14 cellular contexts compared by ENCODE assay signal in genomic region chr4:55549888-55550287, GRCh38. TPM values are rescaled to one million over a fixed set of nuclear protein-coding genes. Genes with fewer than 3 reads are reported as not detected.
DNase-seq lines count a peak whose midpoint lies in the region; ATAC-seq and TF ChIP-seq lines count a peak whose summit lies in the region.
"Had no signal": no experiment of that assay in that cellular context is flagged by ENCODE, and none has a peak within 500 bp of the region (broad histone marks: within the 10 kb centered on the region; RNA-seq: fewer than 3 reads in every experiment).

No MANE protein-coding gene starts in this region.

- H4K20me1 ChIP-seq in hepatocyte (ENCODE audit: insufficient read depth, poor library complexity, severe bottlenecking) = no peaks in the 10 kb centered on the region

- TF ChIP-seq CTCF in AG09309 (IDR thresholded peaks at IDR 0.05; ENCODE audit: control insufficient read depth, insufficient read depth, low read depth, low read length, missing control alignments) (no peak), hepatocyte (IDR thresholded peaks at IDR 0.05; ENCODE audit: poor library complexity) (no peak), sigmoid colon (IDR thresholded peaks at IDR 0.05) (no peak), esophagus muscularis mucosa (IDR thresholded peaks at IDR 0.05) (no peak)

- no peak overlapping the region for H3K4me2 ChIP-seq in hepatocyte

- TF ChIP-seq EP300 in sigmoid colon (IDR thresholded peaks at IDR 0.05) (no peak), esophagus muscularis mucosa (IDR thresholded peaks at IDR 0.05) (no peak)

- intact Hi-C loops in sigmoid colon (cut with DNase I) = loop anchor here (5.0 to 10.0 kb wide), 3 partner anchors 105 to 397 kb away; partner anchors contain the start of genes CEP135 and EXOC1
- intact Hi-C loops in esophagus muscularis mucosa (cut with DNase I) = loop anchor here (5.0 to 10.0 kb wide), 5 partner anchors 108 to 555 kb away; partner anchors contain the start of genes EXOC1, SRD5A3 and TMEM165

- H3K27me3 ChIP-seq in hepatocyte = no peaks in the 10 kb centered on the region
- H3K27me3 ChIP-seq in sigmoid colon = no peaks in the 10 kb centered on the region
- no peaks in the 10 kb centered on the region for H3K27me3 ChIP-seq in esophagus muscularis mucosa
- H3K27me3 ChIP-seq: right lobe of liver had no signal

- peak; percentile 74 for DNase-seq in AG09309 (ENCODE audit: low read depth)
- peak; percentile 57 for DNase-seq in H4 (ENCODE audit: low spot score)
- DNase-seq in hepatocyte (ENCODE audit: low spot score) = peak; percentile 51
- no peak for DNase-seq in sigmoid colon
- no peak for DNase-seq in NAMALWA (ENCODE audit: low spot score)
- DNase-seq in esophagus muscularis mucosa (ENCODE audit: extremely low spot score) = no peak
- DNase-seq: COR-L47, glutamatergic neuron, mesendoderm, NCI-H526, right lobe of liver had no signal

- H2AFZ ChIP-seq in hepatocyte = no peak overlapping the region

- no peak overlapping the region for H3K27ac ChIP-seq in hepatocyte
- H3K27ac ChIP-seq in sigmoid colon = no peak overlapping the region
- no peak overlapping the region for H3K27ac ChIP-seq in esophagus muscularis mucosa (replicated peaks in 1 of 4)
- H3K27ac ChIP-seq: right lobe of liver had no signal

- TF ChIP-seq POLR2A in sigmoid colon (IDR thresholded peaks at IDR 0.05) (no peak), esophagus muscularis mucosa (IDR thresholded peaks at IDR 0.05; ENCODE audit: low read depth) (no peak)

- ATAC-seq in stimulated activated memory B cell treated with anti-CD40 and anti-IgM and Interleukin-4, amounts not matched to agents 10 μg/mL and 1 μg/mL and 100 μg/mL, for 72 hours = no peak
- ATAC-seq: right lobe of liver had no signal

- H3K36me3 Mint-ChIP-seq in activated naive CD8-positive, alpha-beta T cell = no peaks in the 10 kb centered on the region
- no peaks in the 10 kb centered on the region for H3K36me3 Mint-ChIP-seq in stimulated activated memory B cell treated with anti-CD40 and anti-IgM and Interleukin-4, amounts not matched to agents 10 μg/mL and 1 μg/mL and 100 μg/mL, for 72 hours

- H3K4me3 ChIP-seq in AG09309 (ENCODE audit: control insufficient read depth, low read depth, low read length) (no peak overlapping the region), hepatocyte (no peak overlapping the region), sigmoid colon (no peak overlapping the region), esophagus muscularis mucosa (no peak overlapping the region)
- H3K4me3 ChIP-seq: right lobe of liver had no signal

- H3K27me3 Mint-ChIP-seq in activated naive CD8-positive, alpha-beta T cell = peaks cover 4% of the 10 kb centered on the region
- H3K27me3 Mint-ChIP-seq in stimulated activated memory B cell treated with anti-CD40 and anti-IgM and Interleukin-4, amounts not matched to agents 10 μg/mL and 1 μg/mL and 100 μg/mL, for 72 hours = no peaks in the 10 kb centered on the region

- H3K27ac Mint-ChIP-seq in activated naive CD8-positive, alpha-beta T cell = peak overlapping the region; percentile 76
- no peak overlapping the region for H3K27ac Mint-ChIP-seq in stimulated activated memory B cell treated with anti-CD40 and anti-IgM and Interleukin-4, amounts not matched to agents 10 μg/mL and 1 μg/mL and 100 μg/mL, for 72 hours

- 41% methylated on average over 2 of the region's 2 CpGs for WGBS in hepatocyte (ENCODE audit: low lambda C conversion rate, missing lambda C conversion rate)
- 19 to 50% methylated on average over 2 of the region's 2 CpGs for WGBS in sigmoid colon, 2 donors
- WGBS in esophagus muscularis mucosa = 80% methylated on average over 2 of the region's 2 CpGs

- H3K4me1 ChIP-seq in hepatocyte (ENCODE audit: insufficient read depth) (peaks cover 12% of the 10 kb centered on the region), sigmoid colon (peaks cover 3 to 28% (median 13%) of the 10 kb centered on the region in 4 donors), esophagus muscularis mucosa (peaks cover 6 to 29% (median 19%) of the 10 kb centered on the region in 4 donors)

- H3K79me2 ChIP-seq in hepatocyte = peaks cover 4% of the 10 kb centered on the region

- no peak overlapping the region for H3K4me3 Mint-ChIP-seq in activated naive CD8-positive, alpha-beta T cell
- H3K4me3 Mint-ChIP-seq in stimulated activated memory B cell treated with anti-CD40 and anti-IgM and Interleukin-4, amounts not matched to agents 10 μg/mL and 1 μg/mL and 100 μg/mL, for 72 hours = no peak overlapping the region

- H3K9me3 Mint-ChIP-seq in activated naive CD8-positive, alpha-beta T cell (ENCODE audit: low read depth) = no peaks in the 10 kb centered on the region
- H3K9me3 Mint-ChIP-seq in stimulated activated memory B cell treated with anti-CD40 and anti-IgM and Interleukin-4, amounts not matched to agents 10 μg/mL and 1 μg/mL and 100 μg/mL, for 72 hours = no peaks in the 10 kb centered on the region

- H3K9me2 ChIP-seq in hepatocyte (replicated peaks; ENCODE audit: insufficient read depth) = no peaks in the 10 kb centered on the region

- H3K9me3 ChIP-seq in hepatocyte (ENCODE audit: low read depth) (no peaks in the 10 kb centered on the region), sigmoid colon (no peaks in the 10 kb centered on the region), esophagus muscularis mucosa (no peaks in the 10 kb centered on the region)
- H3K9me3 ChIP-seq: right lobe of liver had no signal

- no peaks in the 10 kb centered on the region for H3K36me3 ChIP-seq in hepatocyte (replicated peaks; ENCODE audit: insufficient read depth, low read depth)
- H3K36me3 ChIP-seq in sigmoid colon = no peaks in the 10 kb centered on the region
- H3K36me3 ChIP-seq in esophagus muscularis mucosa = no peaks in the 10 kb centered on the region
- H3K36me3 ChIP-seq: right lobe of liver had no signal

- H3K4me1 Mint-ChIP-seq in activated naive CD8-positive, alpha-beta T cell (ENCODE audit: low read depth) = peaks cover 28% of the 10 kb centered on the region
- H3K4me1 Mint-ChIP-seq in stimulated activated memory B cell treated with anti-CD40 and anti-IgM and Interleukin-4, amounts not matched to agents 10 μg/mL and 1 μg/mL and 100 μg/mL, for 72 hours = peaks cover 7% of the 10 kb centered on the region

RNA-seq across cellular contexts. Expression of gene CLOCK, which starts 3.2 kb away (rescaled TPM):
- 12.3 and 19.5 TPM in 2 replicates for total RNA-seq in H4 (2014; rRNA removed; shearing (Covaris generic))
- 26.2 and 29.3 TPM in 2 replicates for total RNA-seq in hepatocyte
- polyA plus RNA-seq in hepatocyte = 9.6 and 10.4 TPM in 2 replicates
- 10 to 100 TPM; 22.5 to 27.5 (median 24.0) TPM for total RNA-seq in sigmoid colon
- polyA plus RNA-seq in sigmoid colon = 1 to 10 TPM; 2.4 to 7.9 (median 7.3) TPM
- total RNA-seq in esophagus muscularis mucosa = 10 to 100 TPM; 24.5 to 42.6 (median 34.8) TPM

RNA-seq across cellular contexts. Expression of gene PDCL2, which starts 42.2 kb away (rescaled TPM):
- not detected in 2 replicates for total RNA-seq in H4 (2014; rRNA removed; shearing (Covaris generic))
- total RNA-seq in hepatocyte (not detected in 2 replicates), sigmoid colon (not detected), esophagus muscularis mucosa (not detected)
- polyA plus RNA-seq in hepatocyte (not detected in 2 replicates), sigmoid colon (not detected)
- total RNA-seq: right lobe of liver; T-helper 1 cell treated with Interleukin-12 subunit alpha and Interleukin-12 subunit beta and Interleukin-4 antibody, amounts not matched to agents 30 ng/mL and 1 ng/mL, for 36 hours had no signal

Comparison
In these comparisons a context has a peak if more than half of its experiments do, and no peak if none do; other contexts are left out.
1. DNase-seq: peak in AG09309 (single experiment), H4 (single experiment) and hepatocyte (single experiment); none in sigmoid colon (single experiment), NAMALWA (single experiment) and esophagus muscularis mucosa (single experiment).